In genomic region chr6:41040101-41040910, GRCh38 we compare ENCODE assay signal across 2 cellular contexts.
TF ChIP-seq lines count a peak whose summit lies in the region.

No MANE protein-coding gene starts in this region.

TF ChIP-seq in SK-N-SH treated with all-trans-retinoic acid at 6 μM for 48 hours, 23 proteins besides CTCF, POLR2A, EP300 and RAD21 (continued from another document):
- no peak for TF ChIP-seq POU6F1 (CRISPR knock-in tag; IDR thresholded peaks at IDR 0.05; ENCODE audit: borderline replicate concordance, low read depth)
- no peak for TF ChIP-seq ISL1 (CRISPR knock-in tag; IDR thresholded peaks at IDR 0.05)
- TF ChIP-seq ZNF565 (CRISPR knock-in tag; conservative IDR thresholded peaks at IDR 0.05; ENCODE audit: low read depth): no peak
- TF ChIP-seq CSDC2 (CRISPR knock-in tag; IDR thresholded peaks at IDR 0.05): no peak
- no peak for TF ChIP-seq TSHZ2 (CRISPR knock-in tag; IDR thresholded peaks at IDR 0.05)
- no peak for TF ChIP-seq CREB5 (CRISPR knock-in tag; IDR thresholded peaks at IDR 0.05; ENCODE audit: low read depth)
- no peak for TF ChIP-seq TOX (CRISPR knock-in tag; IDR thresholded peaks at IDR 0.05; ENCODE audit: borderline replicate concordance)
TF ChIP-seq in SK-N-SH treated with all-trans-retinoic acid at 6 μM for 48 hours: peak in this region for 0.

TF ChIP-seq in SK-N-SH, 30 proteins besides CTCF, POLR2A, EP300 and RAD21 (continued from another document):
- TF ChIP-seq USF1 (IDR thresholded peaks at IDR 0.05; ENCODE audit: borderline replicate concordance, low read depth): no peak
